Comparison of ENCODE assay signal across 8 cellular contexts in genomic region chr2:98634406-98635092, GRCh38. TPM values are rescaled to one million over a fixed set of nuclear protein-coding genes. Genes with fewer than 3 reads are reported as not detected.
DNase-seq lines count a peak whose midpoint lies in the region; TF ChIP-seq lines count a peak whose summit lies in the region.

No MANE protein-coding gene starts in this region.

- peak overlapping the region in 1 of 4 donors; percentile 40 for H3K27ac ChIP-seq in Peyer's patch

- peak overlapping the region; percentile 86 for H3K27ac Mint-ChIP-seq in activated naive CD8-positive, alpha-beta T cell treated with anti-CD3 and anti-CD28 coated beads for 36 hours
- H3K27ac Mint-ChIP-seq in nephron progenitor cell = peak overlapping the region; percentile 95

- H3K4me3 ChIP-seq in NT2/D1 (ENCODE audit: insufficient read length, low read depth) (no peak overlapping the region), Peyer's patch (no peak overlapping the region)

- H3K9me3 ChIP-seq in NT2/D1 (ENCODE audit: insufficient read depth, low read length) (no peaks in the 10 kb centered on the region), Peyer's patch (no peaks in the 10 kb centered on the region)

- H3K36me3 ChIP-seq in NT2/D1 (ENCODE audit: insufficient read depth, insufficient read length, low read length) = no peaks in the 10 kb centered on the region
- H3K36me3 ChIP-seq in Peyer's patch = peaks cover 0 to 89% (median 4%) of the 10 kb centered on the region in 3 donors

- H3K36me3 Mint-ChIP-seq in activated naive CD8-positive, alpha-beta T cell treated with anti-CD3 and anti-CD28 coated beads for 36 hours = peaks cover 16% of the 10 kb centered on the region
- H3K36me3 Mint-ChIP-seq in nephron progenitor cell (ENCODE audit: low read depth) = peaks cover 4% of the 10 kb centered on the region

- TF ChIP-seq POLR2A in Peyer's patch (IDR thresholded peaks at IDR 0.05) = no peak

- peaks cover 27% of the 10 kb centered on the region for H3K4me1 Mint-ChIP-seq in activated naive CD8-positive, alpha-beta T cell treated with anti-CD3 and anti-CD28 coated beads for 36 hours
- H3K4me1 Mint-ChIP-seq in nephron progenitor cell = peaks cover 13% of the 10 kb centered on the region

- TF ChIP-seq CTCF in nephron progenitor cell (IDR thresholded peaks at IDR 0.05) (peak; percentile 39), Peyer's patch (IDR thresholded peaks at IDR 0.05) (peak in 2 of 6 experiments; percentile 5 to 10)

- H3K27me3 Mint-ChIP-seq in activated naive CD8-positive, alpha-beta T cell treated with anti-CD3 and anti-CD28 coated beads for 36 hours = no peaks in the 10 kb centered on the region
- H3K27me3 Mint-ChIP-seq in nephron progenitor cell (ENCODE audit: low read depth, poor library complexity) = peaks cover 8% of the 10 kb centered on the region

- H3K27me3 ChIP-seq in NT2/D1 (ENCODE audit: insufficient read depth, insufficient read length) (no peaks in the 10 kb centered on the region), Peyer's patch (no peaks in the 10 kb centered on the region)

- H3K9me3 Mint-ChIP-seq in activated naive CD8-positive, alpha-beta T cell treated with anti-CD3 and anti-CD28 coated beads for 36 hours = no peaks in the 10 kb centered on the region
- H3K9me3 Mint-ChIP-seq in nephron progenitor cell = no peaks in the 10 kb centered on the region

- H3K4me3 Mint-ChIP-seq in activated naive CD8-positive, alpha-beta T cell treated with anti-CD3 and anti-CD28 coated beads for 36 hours = peak overlapping the region; percentile 2
- peak overlapping the region; percentile 33 for H3K4me3 Mint-ChIP-seq in nephron progenitor cell

- H3K9ac ChIP-seq in NT2/D1 (ENCODE audit: insufficient read length, low read depth) = peak overlapping the region; percentile 39

- DNase-seq in EH (ENCODE audit: low read depth) (peak; percentile 11), NT2/D1 (ENCODE audit: low read depth, low spot score) (peak; percentile 33), nephron progenitor cell (peak; percentile 41), retina (no peak), OCI-M2 (lab: John Stamatoyannopoulos, UW; ENCODE audit: unreplicated experiment) (no peak), NCI-H524 treated with DMSO at 0.1 percent for 48 hours (lab: John Stamatoyannopoulos, UW) (no peak), Peyer's patch (no peak)
- DNase-seq in activated naive CD8-positive, alpha-beta T cell treated with anti-CD3 and anti-CD28 coated beads for 36 hours = peak; percentile 43

- H3K4me1 ChIP-seq in NT2/D1 (ENCODE audit: insufficient read depth, insufficient read length) (peaks cover 4% of the 10 kb centered on the region), Peyer's patch (no peaks in the 10 kb centered on the region)

RNA-seq across cellular contexts. Expression of gene UNC50, which starts 26.2 kb away (rescaled TPM):
- 10 to 100 TPM; 29.8 to 30.9 TPM for total RNA-seq in activated naive CD8-positive, alpha-beta T cell treated with anti-CD3 and anti-CD28 coated beads for 36 hours
- total RNA-seq in Peyer's patch = 10 to 100 TPM; 31.1 to 51.7 (median 35.0) TPM

RNA-seq across cellular contexts. Expression of gene COA5, which starts 26.2 kb away (rescaled TPM):
- total RNA-seq in activated naive CD8-positive, alpha-beta T cell treated with anti-CD3 and anti-CD28 coated beads for 36 hours = 10 to 100 TPM; 27.1 to 27.2 TPM
- total RNA-seq in Peyer's patch = 10 to 100 TPM; 18.4 to 32.7 (median 27.2) TPM

Comparison
In these comparisons a context has a peak if more than half of its experiments do, and no peak if none do; other contexts are left out.
1. DNase-seq: peak in EH (single experiment), NT2/D1 (single experiment), activated naive CD8-positive, alpha-beta T cell treated with anti-CD3 and anti-CD28 coated beads for 36 hours (single experiment) and nephron progenitor cell (single experiment); none in retina (single experiment), OCI-M2 (single experiment), NCI-H524 treated with DMSO at 0.1 percent for 48 hours (single experiment) and Peyer's patch (0 of 3).